ENCODE assay signal across 14 cellular contexts in genomic region chr11:45468265-45468856, GRCh38.
DNase-seq lines count a peak whose midpoint lies in the region; ATAC-seq and TF ChIP-seq lines count a peak whose summit lies in the region.
"Had no signal": no experiment of that assay in that cellular context is flagged by ENCODE, and none has a peak within 500 bp of the region (broad histone marks: within the 10 kb centered on the region; RNA-seq: fewer than 3 reads in every experiment).

No MANE protein-coding gene starts in this region.

- no peaks in the 10 kb centered on the region for H3K36me3 Mint-ChIP-seq in progenitor cell of endocrine pancreas (ENCODE audit: insufficient read depth)

- H3K27ac Mint-ChIP-seq in progenitor cell of endocrine pancreas: peak overlapping the region; percentile 21
- H3K27ac Mint-ChIP-seq: T-helper 2 cell treated with Interferon-gamma antibody and Interleukin-4, amounts not matched to agents 5 μg/mL and 100 μg/mL, for 36 hours had no signal

- intact Hi-C loops in sciatic nerve (cut with DNase I): no loop called here

- H3K4me3 ChIP-seq in cardiac fibroblast (replicated peaks in 1 of 2; ENCODE audit: low read depth in 2 of 2, low read length in 2 of 2): no peak overlapping the region
- H3K4me3 ChIP-seq: gastrocnemius medialis, MG63 had no signal

- TF ChIP-seq CTCF in cardiac fibroblast (IDR thresholded peaks at IDR 0.05; ENCODE audit: low read depth, low read length) (no peak), progenitor cell of endocrine pancreas (IDR thresholded peaks at IDR 0.05; ENCODE audit: unreplicated experiment) (no peak)

- peaks cover 15% of the 10 kb centered on the region for H3K4me1 Mint-ChIP-seq in progenitor cell of endocrine pancreas (ENCODE audit: low read depth)

- H3K9me3 Mint-ChIP-seq in progenitor cell of endocrine pancreas (ENCODE audit: low read depth): no peaks in the 10 kb centered on the region
- H3K9me3 Mint-ChIP-seq: T-helper 2 cell treated with Interferon-gamma antibody and Interleukin-4, amounts not matched to agents 5 μg/mL and 100 μg/mL, for 36 hours had no signal

- no peak for ATAC-seq in sciatic nerve
- ATAC-seq in GM18858 (IDR thresholded peaks at IDR 0.05; ENCODE audit: unreplicated experiment): no peak
- no peak for ATAC-seq in HG02642 (IDR thresholded peaks at IDR 0.05; ENCODE audit: poor library complexity, unreplicated experiment)
- ATAC-seq: gastrocnemius medialis had no signal

- H3K4me3 Mint-ChIP-seq in progenitor cell of endocrine pancreas (ENCODE audit: low read depth): no peak overlapping the region
- H3K4me3 Mint-ChIP-seq: T-helper 2 cell treated with Interferon-gamma antibody and Interleukin-4, amounts not matched to agents 5 μg/mL and 100 μg/mL, for 36 hours had no signal

- peaks cover 7% of the 10 kb centered on the region for H3K27me3 Mint-ChIP-seq in progenitor cell of endocrine pancreas

- DNase-seq in H4 (ENCODE audit: low spot score) (peak; percentile 61), cardiac fibroblast (ENCODE audit: low read depth in 2 of 2) (peak; percentile 39 to 85), iPS-NIHi7 (ENCODE audit: extremely low spot score) (peak; percentile 45), progenitor cell of endocrine pancreas (ENCODE audit: low spot score, unreplicated experiment) (no peak), cerebellar nuclear complex (lab: John Stamatoyannopoulos, UW) (no peak), sciatic nerve (ENCODE audit: low spot score) (no peak)
- DNase-seq: effector CD8-positive, alpha-beta T cell; gastrocnemius medialis; MG63; NCI-H2029; NCI-H510A had no signal

Comparison
In these comparisons a context has a peak if more than half of its experiments do, and no peak if none do; other contexts are left out.
1. DNase-seq: peak in H4 (single experiment), cardiac fibroblast (2 of 2) and iPS-NIHi7 (single experiment); none in progenitor cell of endocrine pancreas (single experiment), cerebellar nuclear complex (0 of 2) and sciatic nerve (single experiment).